ENCODE assay signal across 20 cellular contexts in genomic region chr17:77266213-77266612, GRCh38.
DNase-seq lines count a peak whose midpoint lies in the region; ATAC-seq, FAIRE-seq and TF ChIP-seq lines count a peak whose summit lies in the region.
"Had no signal": no experiment of that assay in that cellular context is flagged by ENCODE, and none has a peak within 500 bp of the region (broad histone marks: within the 10 kb centered on the region; RNA-seq: fewer than 3 reads in every experiment).

No MANE protein-coding gene starts in this region.

- H2BK12ac ChIP-seq in H9 (ENCODE audit: insufficient read length, low read depth, low read length) (no peak overlapping the region), neuronal stem cell (ENCODE audit: low read length) (no peak overlapping the region)

- no peak overlapping the region for H3K18ac ChIP-seq in H9 (ENCODE audit: insufficient read length, low read depth, low read length)
- H3K18ac ChIP-seq in neuronal stem cell (ENCODE audit: low read length) = no peak overlapping the region

- in situ Hi-C loops in K562 (cut with MboI) = no loop called here

- H3K27me3 ChIP-seq in H9 (ENCODE audit: insufficient read depth, low read length) = no peaks in the 10 kb centered on the region
- H3K27me3 ChIP-seq in K562 (ENCODE audit: control insufficient read depth in 2 of 2, insufficient read depth in 2 of 2, low read length in 2 of 2) = peaks cover 5 to 19% of the 10 kb centered on the region in 2 experiments; a peak in 4 of 5 replicates
- no peaks in the 10 kb centered on the region for H3K27me3 ChIP-seq in neuronal stem cell (ENCODE audit: control insufficient read depth in 3 of 3, insufficient read depth in 3 of 3, low read depth in 1 of 3, low read length in 3 of 3)
- peaks cover 0 to 11% (median 0%) of the 10 kb centered on the region in 7 donors for H3K27me3 ChIP-seq in heart right ventricle
- H3K27me3 ChIP-seq: BE2C had no signal

- no peak overlapping the region for H2BK120ac ChIP-seq in H9 (ENCODE audit: low read depth, low read length, poor library complexity, severe bottlenecking)
- no peak overlapping the region for H2BK120ac ChIP-seq in neuronal stem cell (ENCODE audit: low read depth, low read length)

- H3T11ph ChIP-seq in H9 (ENCODE audit: low read length) = no peak overlapping the region

- TF ChIP-seq CTCF in H9 (conservative IDR thresholded peaks at IDR 0.05) (no peak), K562 (IDR thresholded peaks at IDR 0.05 in 2 of 3, conservative IDR thresholded peaks at IDR 0.05 in 1 of 3; ENCODE audit: insufficient read depth in 2 of 3, low read depth in 1 of 3, low read length in 3 of 3) (no peak), heart right ventricle (IDR thresholded peaks at IDR 0.05) (no peak)

- peaks cover 2% of the 10 kb centered on the region; the same call in 1 of the 2 replicates for H3K27me3 Mint-ChIP-seq in H9 (ENCODE audit: low read depth)
- H3K27me3 Mint-ChIP-seq in natural killer cell treated with Interleukin-12 subunit alpha and Interleukin-12 subunit beta and Interleukin-15 and Interleukin-18, amount 100 ng/mL, for 72 hours = peaks cover 2 to 7% of the 10 kb centered on the region in 2 donors

- H3K4me3 ChIP-seq in K562 (no peak overlapping the region), neuronal stem cell (ENCODE audit: low read length in 2 of 2) (no peak overlapping the region), heart right ventricle (no peak overlapping the region)
- H3K4me3 ChIP-seq: PC-9, SJCRH30 had no signal

- TF ChIP-seq RAD21 in K562 (CRISPR knock-in tag; conservative IDR thresholded peaks at IDR 0.05 in 1 of 2, IDR thresholded peaks at IDR 0.05 in 1 of 2) = no peak

- H3K27ac ChIP-seq in H9 (ENCODE audit: insufficient read length, low read depth, low read length) (no peak overlapping the region), K562 (ENCODE audit: extremely low read depth, low read depth, low read length) (no peak overlapping the region), neuronal stem cell (replicated peaks; ENCODE audit: low read length) (no peak overlapping the region), heart right ventricle (no peak overlapping the region)
- H3K27ac ChIP-seq: PC-9, SJCRH30 had no signal

- no CpG with 5 or more reads among the region's 4 CpGs for WGBS in H9 (ENCODE audit: extremely low coverage, insufficient read length, low lambda C conversion rate)
- WGBS in K562 (ENCODE audit: insufficient coverage, low coverage, missing lambda C conversion rate) = 13% methylated on average over 4 of the region's 4 CpGs
- no CpG with 5 or more reads among the region's 4 CpGs for WGBS in neuronal stem cell (ENCODE audit: extremely low coverage in 2 of 2, insufficient read length in 2 of 2, insufficient replicate concordance in 1 of 2), 2 donors
- 73 to 76% methylated on average over 4 of the region's 4 CpGs for WGBS in heart right ventricle, 2 donors

- H3K14ac ChIP-seq in H9 (ENCODE audit: insufficient read depth, low read length) (no peak overlapping the region), neuronal stem cell (ENCODE audit: low read length) (no peak overlapping the region)

- no peaks in the 10 kb centered on the region for H3K9me1 ChIP-seq in K562 (ENCODE audit: control insufficient read depth, insufficient read depth, low read length)

- no TSS peak for BruUV-seq in K562 (replicated peaks; lab: Mats Ljungman, UMichigan)

- peak; percentile 41 for DNase-seq in H9
- peak; percentile 32 for DNase-seq in NCI-H2196 treated with DMSO at 0.1 percent for 48 hours (lab: John Stamatoyannopoulos, UW; ENCODE audit: unreplicated experiment)
- no peak for DNase-seq in K562 (ENCODE audit: extremely low read depth in 1 of 4, low spot score in 3 of 4)
- no peak for DNase-seq in neuronal stem cell (ENCODE audit: low spot score)
- DNase-seq in natural killer cell treated with Interleukin-12 subunit alpha and Interleukin-12 subunit beta and Interleukin-15 and Interleukin-18, amount 100 ng/mL, for 72 hours (ENCODE audit: low spot score) = no peak
- no peak for DNase-seq in heart right ventricle
- DNase-seq in stimulated activated CD4-positive, alpha-beta T cell treated with anti-CD3 and anti-CD28 coated beads, Interleukin-2, amount 100 ng/mL, for 48 hours = no peak
- DNase-seq: BE2C, DMS53, GF-D8, GOT3, NCI-H2081, NCI-H2171 treated with DMSO at 0.1 percent for 48 hours, NCI-H446 treated with DMSO at 0.1 percent for 48 hours, NCI-H526 treated with DMSO at 0.1 percent for 48 hours, PC-9 had no signal

- H3K9me3 Mint-ChIP-seq in H9 = no peaks in the 10 kb centered on the region; a peak in 1 of 5 replicates
- H3K9me3 Mint-ChIP-seq in natural killer cell treated with Interleukin-12 subunit alpha and Interleukin-12 subunit beta and Interleukin-15 and Interleukin-18, amount 100 ng/mL, for 72 hours = no peaks in the 10 kb centered on the region

- no peak overlapping the region for H3K27ac Mint-ChIP-seq in H9
- no peak overlapping the region for H3K27ac Mint-ChIP-seq in natural killer cell treated with Interleukin-12 subunit alpha and Interleukin-12 subunit beta and Interleukin-15 and Interleukin-18, amount 100 ng/mL, for 72 hours

- H2BK15ac ChIP-seq in H9 (ENCODE audit: low read depth, low read length) (no peak overlapping the region), neuronal stem cell (ENCODE audit: low read length) (no peak overlapping the region)

- no peak overlapping the region for H2BK20ac ChIP-seq in H9 (ENCODE audit: low read depth, low read length, poor library complexity, severe bottlenecking)

- H3K36me3 ChIP-seq in K562 (ENCODE audit: control insufficient read depth, insufficient read depth, low read length) = no peaks in the 10 kb centered on the region
- H3K36me3 ChIP-seq in neuronal stem cell (replicated peaks in 1 of 2; ENCODE audit: control insufficient read depth in 2 of 2, insufficient read depth in 2 of 2, low read length in 2 of 2) = no peaks in the 10 kb centered on the region
- H3K36me3 ChIP-seq in heart right ventricle = no peaks in the 10 kb centered on the region
- H3K36me3 ChIP-seq: BE2C, SJCRH30 had no signal

- TF ChIP-seq POLR2A in K562 (conservative IDR thresholded peaks at IDR 0.05) = no peak

- H4K8ac ChIP-seq in H9 (replicated peaks; ENCODE audit: insufficient read length, low read depth, low read length) (no peak overlapping the region), neuronal stem cell (ENCODE audit: low read depth, low read length) (peak overlapping the region; percentile 29)

- POLR2A ChIA-PET in K562 (lab: Yijun Ruan, JAX) = interaction anchor here (0.6 to 0.7 kb wide), 2 partner anchors 22 to 328 kb away, joined by 3 to 4 read pairs; no protein-coding TSS in a partner anchor

- H3K23me2 ChIP-seq in H9 (ENCODE audit: insufficient read length, low read depth, low read length, poor library complexity, severe bottlenecking) = no peaks in the 10 kb centered on the region

- no peak for FAIRE-seq in K562 (lab: Jason Lieb, UNC)
- FAIRE-seq: A204.1, D721Med had no signal

- H3K4me3 Mint-ChIP-seq in H9 = no peak overlapping the region
- H3K4me3 Mint-ChIP-seq in natural killer cell treated with Interleukin-12 subunit alpha and Interleukin-12 subunit beta and Interleukin-15 and Interleukin-18, amount 100 ng/mL, for 72 hours = no peak overlapping the region

- H3K4ac ChIP-seq in H9 (ENCODE audit: low read depth, low read length) = no peak overlapping the region
- no peak overlapping the region for H3K4ac ChIP-seq in neuronal stem cell (ENCODE audit: low read length)

- no peak overlapping the region for H2BK5ac ChIP-seq in H9 (ENCODE audit: insufficient read length, low read length)
- no peak overlapping the region for H2BK5ac ChIP-seq in neuronal stem cell (ENCODE audit: low read length)

- intact Hi-C loops in K562 (cut with micrococcal nuclease) = no loop called here
- intact Hi-C loops in heart right ventricle (cut with DNase I) = no loop called here

- ATAC-seq in K562 = peak; percentile 53
- ATAC-seq in HG03439 (IDR thresholded peaks at IDR 0.05; ENCODE audit: unreplicated experiment) = no peak
- no peak for ATAC-seq in natural killer cell treated with Interleukin-12 subunit alpha and Interleukin-12 subunit beta and Interleukin-15 and Interleukin-18, amount 100 ng/mL, for 72 hours
- ATAC-seq in heart right ventricle = no peak

- H3K4me1 ChIP-seq in H9 (ENCODE audit: insufficient read depth, low read length) = no peaks in the 10 kb centered on the region; the same call in 1 of the 2 replicates
- peaks cover 0 to 10% of the 10 kb centered on the region in 2 experiments; a peak in 2 of 5 replicates for H3K4me1 ChIP-seq in K562 (replicated peaks in 1 of 2; ENCODE audit: control insufficient read depth in 2 of 2, insufficient read depth in 2 of 2, low read length in 2 of 2)
- H3K4me1 ChIP-seq in neuronal stem cell (ENCODE audit: control insufficient read depth in 2 of 2, insufficient read depth in 1 of 2, low read depth in 1 of 2, low read length in 2 of 2) = peaks cover 0 to 2% of the 10 kb centered on the region in 2 donors
- H3K4me1 ChIP-seq in heart right ventricle = peaks cover 0 to 4% (median 0%) of the 10 kb centered on the region in 9 donors
- H3K4me1 ChIP-seq: BE2C, SJCRH30 had no signal

- H2AFZ ChIP-seq in H9 (ENCODE audit: low read length) (no peak overlapping the region), K562 (ENCODE audit: low read depth, low read length) (no peak overlapping the region), neuronal stem cell (ENCODE audit: low read length) (no peak overlapping the region)
- H2AFZ ChIP-seq: PC-9 had no signal

- H3K4me1 Mint-ChIP-seq in H9 = peaks cover 8 to 24% of the 10 kb centered on the region in 2 experiments
- no peaks in the 10 kb centered on the region for H3K4me1 Mint-ChIP-seq in natural killer cell treated with Interleukin-12 subunit alpha and Interleukin-12 subunit beta and Interleukin-15 and Interleukin-18, amount 100 ng/mL, for 72 hours (ENCODE audit: low read depth in 2 of 2)

- H3K79me1 ChIP-seq in H9 (ENCODE audit: insufficient read depth, low read depth, low read length, poor library complexity, severe bottlenecking) (no peaks in the 10 kb centered on the region), neuronal stem cell (ENCODE audit: low read depth, low read length) (no peaks in the 10 kb centered on the region)

- H4K5ac ChIP-seq in H9 (ENCODE audit: insufficient read length, low read depth, low read length) = no peak overlapping the region

- H2AK5ac ChIP-seq in H9 (ENCODE audit: insufficient read length, low read length) (no peak overlapping the region), neuronal stem cell (ENCODE audit: low read depth, low read length) (peak overlapping the region; percentile 15)

- TF ChIP-seq EP300 in K562 (IDR thresholded peaks at IDR 0.05; ENCODE audit: low read length) = no peak

- CTCF ChIA-PET in K562 (lab: Yijun Ruan, JAX; ENCODE audit: low intra/inter-chr PET ratio) = interaction anchor here (1.1 kb wide), 1 partner anchor 19 kb away, joined by 3 read pairs; no protein-coding TSS in a partner anchor

- H3K4me2 ChIP-seq in H9 (ENCODE audit: insufficient read depth, insufficient read length, low read length) (no peak overlapping the region), K562 (ENCODE audit: insufficient read depth, low read length) (no peak overlapping the region), neuronal stem cell (ENCODE audit: insufficient read depth, low read length, poor library complexity, severe bottlenecking) (no peak overlapping the region)
- H3K4me2 ChIP-seq: PC-9 had no signal

- H3K9me3 ChIP-seq in H9 (ENCODE audit: control insufficient read depth, low read depth, low read length) = no peaks in the 10 kb centered on the region
- no peaks in the 10 kb centered on the region for H3K9me3 ChIP-seq in K562 (replicated peaks; ENCODE audit: control insufficient read depth, insufficient read depth, low read depth, low read length)
- no peaks in the 10 kb centered on the region for H3K9me3 ChIP-seq in neuronal stem cell (replicated peaks in 1 of 2; ENCODE audit: control insufficient read depth in 2 of 2, insufficient read depth in 1 of 2, low read depth in 1 of 2, low read length in 2 of 2)
- H3K9me3 ChIP-seq in heart right ventricle = no peaks in the 10 kb centered on the region
- H3K9me3 ChIP-seq: BE2C, SJCRH30 had no signal

- H3K36me3 Mint-ChIP-seq in H9 (ENCODE audit: insufficient read depth in 1 of 3, low read depth in 3 of 3) = no peaks in the 10 kb centered on the region
- H3K36me3 Mint-ChIP-seq in natural killer cell treated with Interleukin-12 subunit alpha and Interleukin-12 subunit beta and Interleukin-15 and Interleukin-18, amount 100 ng/mL, for 72 hours = no peaks in the 10 kb centered on the region

- H4K91ac ChIP-seq in H9 (ENCODE audit: insufficient read length, low read depth, low read length) = no peak overlapping the region
- H4K91ac ChIP-seq in neuronal stem cell (ENCODE audit: low read depth, low read length, poor library complexity) = no peak overlapping the region

- H3K9ac ChIP-seq in H9 (ENCODE audit: extremely low read depth, insufficient read length, low read length) (no peak overlapping the region), K562 (ENCODE audit: insufficient read depth in 1 of 2, low read depth in 2 of 2, low read length in 2 of 2) (0 out of 4 replicates have a peak overlapping the region, but pooled peaks of 1 of the 2 experiments have one; percentile 36), neuronal stem cell (ENCODE audit: low read depth, low read length, poor library complexity) (no peak overlapping the region)

- H3K23ac ChIP-seq in H9 (ENCODE audit: insufficient read length, low read depth, low read length) = no peak overlapping the region
- H3K23ac ChIP-seq in neuronal stem cell (ENCODE audit: low read depth, low read length, poor library complexity) = no peak overlapping the region

- H4K20me1 ChIP-seq in H9 (ENCODE audit: control insufficient read depth, insufficient read depth, insufficient read length) (peaks cover 3% of the 10 kb centered on the region), K562 (replicated peaks; ENCODE audit: control insufficient read depth, insufficient read depth, low read length) (no peaks in the 10 kb centered on the region)

- no peaks in the 10 kb centered on the region for H3K79me2 ChIP-seq in H9 (ENCODE audit: insufficient read depth, low read length)
- no peaks in the 10 kb centered on the region for H3K79me2 ChIP-seq in K562 (ENCODE audit: control insufficient read depth, insufficient read depth, low read length)

- H3K56ac ChIP-seq in H9 (ENCODE audit: insufficient read length, low read depth, low read length) = no peak overlapping the region

Comparison
In these comparisons a context has a peak if more than half of its experiments do, and no peak if none do; other contexts are left out.
1. DNase-seq: peak in H9 (single experiment) and NCI-H2196 treated with DMSO at 0.1 percent for 48 hours (single experiment); none in K562 (0 of 4), neuronal stem cell (single experiment), natural killer cell treated with Interleukin-12 subunit alpha and Interleukin-12 subunit beta and Interleukin-15 and Interleukin-18, amount 100 ng/mL, for 72 hours (single experiment), heart right ventricle (0 of 2) and stimulated activated CD4-positive, alpha-beta T cell treated with anti-CD3 and anti-CD28 coated beads, Interleukin-2, amount 100 ng/mL, for 48 hours (0 of 2).